14 cellular contexts compared by ENCODE assay signal in genomic region chr21:43360441-43361126, GRCh38.
DNase-seq lines count a peak whose midpoint lies in the region; ATAC-seq and TF ChIP-seq lines count a peak whose summit lies in the region.
"Had no signal": no experiment of that assay in that cellular context is flagged by ENCODE, and none has a peak within 500 bp of the region (broad histone marks: within the 10 kb centered on the region; RNA-seq: fewer than 3 reads in every experiment).

No MANE protein-coding gene starts in this region.

- H3K36me3 ChIP-seq in OCI-LY7 (ENCODE audit: insufficient read depth, low read length) (no peaks in the 10 kb centered on the region), esophagus squamous epithelium (no peaks in the 10 kb centered on the region), skeletal muscle tissue (ENCODE audit: control insufficient read depth in 3 of 3, insufficient read depth in 3 of 3, low read length in 3 of 3) (no peaks in the 10 kb centered on the region)

- POLR2A ChIA-PET in OCI-LY7 (lab: Charles Lee) = no interaction called here

- H3K27me3 ChIP-seq in esophagus squamous epithelium = no peaks in the 10 kb centered on the region
- H3K27me3 ChIP-seq in skeletal muscle tissue (ENCODE audit: control insufficient read depth in 3 of 3, insufficient read depth in 3 of 3, low read length in 3 of 3) = peaks cover 0 to 10% (median 5%) of the 10 kb centered on the region in 3 donors

- ATAC-seq in stimulated activated naive CD8-positive, alpha-beta T cell treated with anti-CD3 and anti-CD28 coated beads, Interleukin-15, amount 100 ng/mL, for 72 hours = no peak
- ATAC-seq in GM18520 (IDR thresholded peaks at IDR 0.05; ENCODE audit: unreplicated experiment) = no peak
- ATAC-seq: stimulated activated naive CD8-positive, alpha-beta T cell treated with anti-CD3 and anti-CD28 coated beads, Interleukin-15, Interleukin-2, amounts not matched to agents 100 U/mL and 50 U/mL, for 24 hours had no signal

- no peaks in the 10 kb centered on the region for H3K27me3 Mint-ChIP-seq in T-helper 1 cell treated with Interleukin-12 subunit alpha and Interleukin-12 subunit beta and Interleukin-4 antibody, amounts not matched to agents 30 μg/mL and 1 μg/mL, for 36 hours (ENCODE audit: low read depth)
- no peaks in the 10 kb centered on the region for H3K27me3 Mint-ChIP-seq in stimulated activated naive CD8-positive, alpha-beta T cell treated with anti-CD3 and anti-CD28 coated beads, Interleukin-15, amount 100 ng/mL, for 72 hours

- peaks cover 22% of the 10 kb centered on the region for H3K4me1 Mint-ChIP-seq in T-helper 1 cell treated with Interleukin-12 subunit alpha and Interleukin-12 subunit beta and Interleukin-4 antibody, amounts not matched to agents 30 μg/mL and 1 μg/mL, for 36 hours (ENCODE audit: low read depth)
- peaks cover 53% of the 10 kb centered on the region for H3K4me1 Mint-ChIP-seq in stimulated activated naive CD8-positive, alpha-beta T cell treated with anti-CD3 and anti-CD28 coated beads, Interleukin-15, amount 100 ng/mL, for 72 hours

- no peak for TF ChIP-seq POLR2A in esophagus squamous epithelium (IDR thresholded peaks at IDR 0.05)

- H3K9me3 ChIP-seq in OCI-LY7 (ENCODE audit: low read length) (no peaks in the 10 kb centered on the region), esophagus squamous epithelium (no peaks in the 10 kb centered on the region), skeletal muscle tissue (ENCODE audit: control insufficient read depth in 3 of 3, low read length in 3 of 3) (no peaks in the 10 kb centered on the region)

- H3K9ac ChIP-seq in skeletal muscle tissue (ENCODE audit: low read depth in 1 of 3, low read length in 3 of 3) = peak overlapping the region in 2 of 3 donors; percentile 8 to 88

- no peaks in the 10 kb centered on the region for H3K79me2 ChIP-seq in OCI-LY7 (ENCODE audit: insufficient read depth, low read depth, low read length)

- H3K4me1 ChIP-seq in OCI-LY7 (ENCODE audit: insufficient read depth, low read length, poor library complexity, severe bottlenecking) (peaks cover 62% of the 10 kb centered on the region), esophagus squamous epithelium (peaks cover 22 to 38% (median 23%) of the 10 kb centered on the region in 3 donors), skeletal muscle tissue (ENCODE audit: control insufficient read depth in 3 of 3, insufficient read depth in 3 of 3, low read length in 3 of 3) (peaks cover 26 to 36% (median 36%) of the 10 kb centered on the region in 3 donors)

- TF ChIP-seq CTCF in OCI-LY7 (conservative IDR thresholded peaks at IDR 0.05; ENCODE audit: low read length) (no peak), esophagus squamous epithelium (IDR thresholded peaks at IDR 0.05) (no peak)

- peak overlapping the region; percentile 91 for H3K27ac ChIP-seq in OCI-LY7 (ENCODE audit: low read depth, low read length, poor library complexity, severe bottlenecking)
- peak overlapping the region; percentile 87 to 91 (median 88) for H3K27ac ChIP-seq in esophagus squamous epithelium
- peak overlapping the region; percentile 87 for H3K27ac ChIP-seq in skeletal muscle tissue (ENCODE audit: low read depth, low read length)

- no peaks in the 10 kb centered on the region for H3K36me3 Mint-ChIP-seq in T-helper 1 cell treated with Interleukin-12 subunit alpha and Interleukin-12 subunit beta and Interleukin-4 antibody, amounts not matched to agents 30 μg/mL and 1 μg/mL, for 36 hours (ENCODE audit: low read depth)

- no peaks in the 10 kb centered on the region for H3K9me3 Mint-ChIP-seq in T-helper 1 cell treated with Interleukin-12 subunit alpha and Interleukin-12 subunit beta and Interleukin-4 antibody, amounts not matched to agents 30 μg/mL and 1 μg/mL, for 36 hours
- no peaks in the 10 kb centered on the region for H3K9me3 Mint-ChIP-seq in stimulated activated naive CD8-positive, alpha-beta T cell treated with anti-CD3 and anti-CD28 coated beads, Interleukin-15, amount 100 ng/mL, for 72 hours
- H3K9me3 Mint-ChIP-seq: nephron progenitor cell had no signal

- H3K4me3 ChIP-seq in OCI-LY7 (ENCODE audit: low read depth, low read length, poor library complexity, severe bottlenecking) = peak overlapping the region; percentile 65
- no peak overlapping the region for H3K4me3 ChIP-seq in esophagus squamous epithelium
- H3K4me3 ChIP-seq in skeletal muscle tissue (ENCODE audit: low read length in 3 of 3) = peak overlapping the region in 1 of 3 donors; percentile 69

- H3K4me3 Mint-ChIP-seq in T-helper 1 cell treated with Interleukin-12 subunit alpha and Interleukin-12 subunit beta and Interleukin-4 antibody, amounts not matched to agents 30 μg/mL and 1 μg/mL, for 36 hours = peak overlapping the region; percentile 78
- H3K4me3 Mint-ChIP-seq in stimulated activated naive CD8-positive, alpha-beta T cell treated with anti-CD3 and anti-CD28 coated beads, Interleukin-15, amount 100 ng/mL, for 72 hours = peak overlapping the region in 1 of 2 donors; percentile 69

- no peak overlapping the region for H2AFZ ChIP-seq in OCI-LY7 (ENCODE audit: low read length)

- DNase-seq in T-helper 1 cell (no peak), OCI-LY7 (ENCODE audit: low spot score) (no peak), esophagus squamous epithelium (lab: John Stamatoyannopoulos, UW) (no peak), NCI-H2227 (lab: John Stamatoyannopoulos, UW; ENCODE audit: unreplicated experiment) (no peak)
- no peak for DNase-seq in stimulated activated naive CD8-positive, alpha-beta T cell treated with anti-CD3 and anti-CD28 coated beads, Interleukin-15, amount 100 ng/mL, for 72 hours
- DNase-seq: 8988T, amygdala, DMS 273 treated with DMSO at 0.1 percent for 48 hours, NCI-H524 treated with DMSO at 0.1 percent for 48 hours had no signal

- H4K20me1 ChIP-seq in OCI-LY7 (ENCODE audit: insufficient read depth, low read length) = no peaks in the 10 kb centered on the region

- no TSS peak for BruUV-seq in OCI-LY7 (replicated peaks; lab: Mats Ljungman, UMichigan)

- intact Hi-C loops in OCI-LY7 (cut with micrococcal nuclease; ENCODE audit: unreplicated experiment) = loop anchor here (2.0 kb wide), 1 partner anchor 66 kb away; no protein-coding TSS in a partner anchor
- intact Hi-C loops in esophagus squamous epithelium (cut with DNase I) = no loop called here

- 80 to 92% methylated on average over 3 to 13 of the region's 32 CpGs for WGBS in esophagus squamous epithelium, 2 donors

- H3K9me2 ChIP-seq in OCI-LY7 (ENCODE audit: insufficient read depth, low read length) = no peaks in the 10 kb centered on the region

- peak overlapping the region; percentile 87 for H3K4me2 ChIP-seq in OCI-LY7 (ENCODE audit: low read length)

- peak overlapping the region; percentile 86 for H3K27ac Mint-ChIP-seq in T-helper 1 cell treated with Interleukin-12 subunit alpha and Interleukin-12 subunit beta and Interleukin-4 antibody, amounts not matched to agents 30 μg/mL and 1 μg/mL, for 36 hours
- peak overlapping the region in 1 of 2 donors; percentile 64 for H3K27ac Mint-ChIP-seq in stimulated activated naive CD8-positive, alpha-beta T cell treated with anti-CD3 and anti-CD28 coated beads, Interleukin-15, amount 100 ng/mL, for 72 hours
- H3K27ac Mint-ChIP-seq: nephron progenitor cell had no signal

- CTCF ChIA-PET in OCI-LY7 (lab: Charles Lee; ENCODE audit: unreplicated experiment) = no interaction called here
